Comparison of ENCODE assay signal across 1 cellular context in genomic region chr15:68630836-68631235, GRCh38.
TF ChIP-seq lines count a peak whose summit lies in the region.

No MANE protein-coding gene starts in this region.

TF ChIP-seq in H1, 55 proteins besides CTCF, POLR2A, EP300 and RAD21:
- no peak for TF ChIP-seq HDAC2 (IDR thresholded peaks at IDR 0.05; ENCODE audit: borderline replicate concordance in 1 of 2, low read depth in 2 of 2, low read length in 2 of 2)
- TF ChIP-seq BRCA1 (IDR thresholded peaks at IDR 0.05; ENCODE audit: low read depth, low read length) = no peak
- no peak for TF ChIP-seq ASH2L (IDR thresholded peaks at IDR 0.05; ENCODE audit: low read length)
- no peak for TF ChIP-seq MAFK (IDR thresholded peaks at IDR 0.05; ENCODE audit: low read depth, low read length)
- TF ChIP-seq GTF2F1 (IDR thresholded peaks at IDR 0.05; ENCODE audit: borderline replicate concordance, low read depth, low read length) = no peak
- TF ChIP-seq ATF3 (IDR thresholded peaks at IDR 0.05; ENCODE audit: insufficient read depth, low read depth, low read length) = no peak
- no peak for TF ChIP-seq KDM1A (IDR thresholded peaks at IDR 0.05; ENCODE audit: borderline replicate concordance, low read length)
- no peak for TF ChIP-seq SIX5 (IDR thresholded peaks at IDR 0.05; ENCODE audit: low read depth, low read length)
- no peak for TF ChIP-seq RNF2 (IDR thresholded peaks at IDR 0.05; ENCODE audit: borderline replicate concordance, low read depth, low read length, missing control alignments, poor library complexity, severe bottlenecking)
- TF ChIP-seq SP1 (IDR thresholded peaks at IDR 0.05; ENCODE audit: low read depth, low read length) = no peak
- no peak for TF ChIP-seq SAP30 (IDR thresholded peaks at IDR 0.05; ENCODE audit: insufficient read depth, insufficient replicate concordance, low read length)
- TF ChIP-seq SIRT6 (IDR thresholded peaks at IDR 0.05; ENCODE audit: low read length) = no peak
TF ChIP-seq in H1: peak in this region for 0.
